In the genomic region with DNA sequence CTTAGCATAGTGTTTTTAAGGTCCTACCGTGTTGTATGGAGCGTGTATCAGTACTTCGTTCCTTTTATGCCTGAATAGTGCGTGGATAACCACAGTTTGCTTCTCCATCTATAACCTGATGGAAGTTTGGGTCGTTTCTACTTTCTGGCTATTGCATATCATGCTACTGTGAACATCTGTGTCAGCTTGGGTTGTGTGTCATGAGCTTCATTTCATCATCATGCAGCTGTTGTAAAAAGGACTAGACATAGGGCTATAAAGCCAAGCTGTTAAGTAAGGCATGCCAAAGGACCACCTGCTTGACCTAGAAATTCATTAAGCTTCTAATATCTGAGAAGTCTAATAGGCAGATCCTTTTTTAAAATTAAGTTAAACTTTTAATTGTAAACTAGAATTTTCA, we compare ENCODE assay signal across 1 cellular context.
TF ChIP-seq lines count a peak whose summit lies in the region.

No MANE protein-coding gene starts in this region.

TF ChIP-seq in GM23338, 12 proteins besides CTCF, POLR2A, EP300 and RAD21:
- TF ChIP-seq, protein P1, sequence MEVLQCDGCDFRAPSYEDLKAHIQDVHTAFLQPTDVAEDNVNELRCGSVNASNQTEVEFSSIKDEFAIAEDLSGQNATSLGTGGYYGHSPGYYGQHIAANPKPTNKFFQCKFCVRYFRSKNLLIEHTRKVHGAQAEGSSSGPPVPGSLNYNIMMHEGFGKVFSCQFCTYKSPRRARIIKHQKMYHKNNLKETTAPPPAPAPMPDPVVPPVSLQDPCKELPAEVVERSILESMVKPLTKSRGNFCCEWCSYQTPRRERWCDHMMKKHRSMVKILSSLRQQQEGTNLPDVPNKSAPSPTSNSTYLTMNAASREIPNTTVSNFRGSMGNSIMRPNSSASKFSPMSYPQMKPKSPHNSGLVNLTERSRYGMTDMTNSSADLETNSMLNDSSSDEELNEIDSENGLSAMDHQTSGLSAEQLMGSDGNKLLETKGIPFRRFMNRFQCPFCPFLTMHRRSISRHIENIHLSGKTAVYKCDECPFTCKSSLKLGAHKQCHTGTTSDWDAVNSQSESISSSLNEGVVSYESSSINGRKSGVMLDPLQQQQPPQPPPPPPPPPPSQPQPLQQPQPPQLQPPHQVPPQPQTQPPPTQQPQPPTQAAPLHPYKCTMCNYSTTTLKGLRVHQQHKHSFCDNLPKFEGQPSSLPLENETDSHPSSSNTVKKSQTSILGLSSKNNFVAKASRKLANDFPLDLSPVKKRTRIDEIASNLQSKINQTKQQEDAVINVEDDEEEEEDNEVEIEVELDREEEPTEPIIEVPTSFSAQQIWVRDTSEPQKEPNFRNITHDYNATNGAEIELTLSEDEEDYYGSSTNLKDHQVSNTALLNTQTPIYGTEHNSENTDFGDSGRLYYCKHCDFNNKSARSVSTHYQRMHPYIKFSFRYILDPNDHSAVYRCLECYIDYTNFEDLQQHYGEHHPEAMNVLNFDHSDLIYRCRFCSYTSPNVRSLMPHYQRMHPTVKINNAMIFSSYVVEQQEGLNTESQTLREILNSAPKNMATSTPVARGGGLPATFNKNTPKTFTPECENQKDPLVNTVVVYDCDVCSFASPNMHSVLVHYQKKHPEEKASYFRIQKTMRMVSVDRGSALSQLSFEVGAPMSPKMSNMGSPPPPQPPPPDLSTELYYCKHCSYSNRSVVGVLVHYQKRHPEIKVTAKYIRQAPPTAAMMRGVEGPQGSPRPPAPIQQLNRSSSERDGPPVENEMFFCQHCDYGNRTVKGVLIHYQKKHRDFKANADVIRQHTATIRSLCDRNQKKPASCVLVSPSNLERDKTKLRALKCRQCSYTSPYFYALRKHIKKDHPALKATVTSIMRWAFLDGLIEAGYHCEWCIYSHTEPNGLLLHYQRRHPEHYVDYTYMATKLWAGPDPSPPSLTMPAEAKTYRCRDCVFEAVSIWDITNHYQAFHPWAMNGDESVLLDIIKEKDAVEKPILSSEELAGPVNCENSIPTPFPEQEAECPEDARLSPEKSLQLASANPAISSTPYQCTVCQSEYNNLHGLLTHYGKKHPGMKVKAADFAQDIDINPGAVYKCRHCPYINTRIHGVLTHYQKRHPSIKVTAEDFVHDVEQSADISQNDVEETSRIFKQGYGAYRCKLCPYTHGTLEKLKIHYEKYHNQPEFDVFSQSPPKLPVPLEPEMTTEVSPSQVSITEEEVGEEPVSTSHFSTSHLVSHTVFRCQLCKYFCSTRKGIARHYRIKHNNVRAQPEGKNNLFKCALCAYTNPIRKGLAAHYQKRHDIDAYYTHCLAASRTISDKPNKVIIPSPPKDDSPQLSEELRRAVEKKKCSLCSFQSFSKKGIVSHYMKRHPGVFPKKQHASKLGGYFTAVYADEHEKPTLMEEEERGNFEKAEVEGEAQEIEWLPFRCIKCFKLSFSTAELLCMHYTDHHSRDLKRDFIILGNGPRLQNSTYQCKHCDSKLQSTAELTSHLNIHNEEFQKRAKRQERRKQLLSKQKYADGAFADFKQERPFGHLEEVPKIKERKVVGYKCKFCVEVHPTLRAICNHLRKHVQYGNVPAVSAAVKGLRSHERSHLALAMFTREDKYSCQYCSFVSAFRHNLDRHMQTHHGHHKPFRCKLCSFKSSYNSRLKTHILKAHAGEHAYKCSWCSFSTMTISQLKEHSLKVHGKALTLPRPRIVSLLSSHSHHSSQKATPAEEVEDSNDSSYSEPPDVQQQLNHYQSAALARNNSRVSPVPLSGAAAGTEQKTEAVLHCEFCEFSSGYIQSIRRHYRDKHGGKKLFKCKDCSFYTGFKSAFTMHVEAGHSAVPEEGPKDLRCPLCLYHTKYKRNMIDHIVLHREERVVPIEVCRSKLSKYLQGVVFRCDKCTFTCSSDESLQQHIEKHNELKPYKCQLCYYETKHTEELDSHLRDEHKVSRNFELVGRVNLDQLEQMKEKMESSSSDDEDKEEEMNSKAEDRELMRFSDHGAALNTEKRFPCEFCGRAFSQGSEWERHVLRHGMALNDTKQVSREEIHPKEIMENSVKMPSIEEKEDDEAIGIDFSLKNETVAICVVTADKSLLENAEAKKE (CRISPR knock-in tag; IDR thresholded peaks at IDR 0.05) = no peak
- TF ChIP-seq POLR2AphosphoS5 (IDR thresholded peaks at IDR 0.05; ENCODE audit: low read depth) (no peak), EZH2 (IDR thresholded peaks at IDR 0.05; ENCODE audit: low read depth, unreplicated experiment) (no peak), JUNB (IDR thresholded peaks at IDR 0.05; ENCODE audit: unreplicated experiment) (no peak), STAT1 (IDR thresholded peaks at IDR 0.05; ENCODE audit: unreplicated experiment) (no peak), CREB1 (CRISPR knock-in tag; IDR thresholded peaks at IDR 0.05; ENCODE audit: low read depth) (no peak), NANOG (IDR thresholded peaks at IDR 0.05; ENCODE audit: borderline replicate concordance) (no peak), EZH2phosphoT487 (IDR thresholded peaks at IDR 0.05; ENCODE audit: unreplicated experiment) (no peak), ZNF331 (CRISPR knock-in tag; IDR thresholded peaks at IDR 0.05; ENCODE audit: low read depth) (no peak), ZNF114 (CRISPR knock-in tag; IDR thresholded peaks at IDR 0.05) (no peak)
- TF ChIP-seq, protein P2, sequence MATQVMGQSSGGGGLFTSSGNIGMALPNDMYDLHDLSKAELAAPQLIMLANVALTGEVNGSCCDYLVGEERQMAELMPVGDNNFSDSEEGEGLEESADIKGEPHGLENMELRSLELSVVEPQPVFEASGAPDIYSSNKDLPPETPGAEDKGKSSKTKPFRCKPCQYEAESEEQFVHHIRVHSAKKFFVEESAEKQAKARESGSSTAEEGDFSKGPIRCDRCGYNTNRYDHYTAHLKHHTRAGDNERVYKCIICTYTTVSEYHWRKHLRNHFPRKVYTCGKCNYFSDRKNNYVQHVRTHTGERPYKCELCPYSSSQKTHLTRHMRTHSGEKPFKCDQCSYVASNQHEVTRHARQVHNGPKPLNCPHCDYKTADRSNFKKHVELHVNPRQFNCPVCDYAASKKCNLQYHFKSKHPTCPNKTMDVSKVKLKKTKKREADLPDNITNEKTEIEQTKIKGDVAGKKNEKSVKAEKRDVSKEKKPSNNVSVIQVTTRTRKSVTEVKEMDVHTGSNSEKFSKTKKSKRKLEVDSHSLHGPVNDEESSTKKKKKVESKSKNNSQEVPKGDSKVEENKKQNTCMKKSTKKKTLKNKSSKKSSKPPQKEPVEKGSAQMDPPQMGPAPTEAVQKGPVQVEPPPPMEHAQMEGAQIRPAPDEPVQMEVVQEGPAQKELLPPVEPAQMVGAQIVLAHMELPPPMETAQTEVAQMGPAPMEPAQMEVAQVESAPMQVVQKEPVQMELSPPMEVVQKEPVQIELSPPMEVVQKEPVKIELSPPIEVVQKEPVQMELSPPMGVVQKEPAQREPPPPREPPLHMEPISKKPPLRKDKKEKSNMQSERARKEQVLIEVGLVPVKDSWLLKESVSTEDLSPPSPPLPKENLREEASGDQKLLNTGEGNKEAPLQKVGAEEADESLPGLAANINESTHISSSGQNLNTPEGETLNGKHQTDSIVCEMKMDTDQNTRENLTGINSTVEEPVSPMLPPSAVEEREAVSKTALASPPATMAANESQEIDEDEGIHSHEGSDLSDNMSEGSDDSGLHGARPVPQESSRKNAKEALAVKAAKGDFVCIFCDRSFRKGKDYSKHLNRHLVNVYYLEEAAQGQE (IDR thresholded peaks at IDR 0.05; ENCODE audit: unreplicated experiment) = no peak
- TF ChIP-seq, protein P3, sequence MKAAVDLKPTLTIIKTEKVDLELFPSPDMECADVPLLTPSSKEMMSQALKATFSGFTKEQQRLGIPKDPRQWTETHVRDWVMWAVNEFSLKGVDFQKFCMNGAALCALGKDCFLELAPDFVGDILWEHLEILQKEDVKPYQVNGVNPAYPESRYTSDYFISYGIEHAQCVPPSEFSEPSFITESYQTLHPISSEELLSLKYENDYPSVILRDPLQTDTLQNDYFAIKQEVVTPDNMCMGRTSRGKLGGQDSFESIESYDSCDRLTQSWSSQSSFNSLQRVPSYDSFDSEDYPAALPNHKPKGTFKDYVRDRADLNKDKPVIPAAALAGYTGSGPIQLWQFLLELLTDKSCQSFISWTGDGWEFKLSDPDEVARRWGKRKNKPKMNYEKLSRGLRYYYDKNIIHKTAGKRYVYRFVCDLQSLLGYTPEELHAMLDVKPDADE (IDR thresholded peaks at IDR 0.05) = no peak
